ENCODE assay signal across 9 cellular contexts in the genomic region with DNA sequence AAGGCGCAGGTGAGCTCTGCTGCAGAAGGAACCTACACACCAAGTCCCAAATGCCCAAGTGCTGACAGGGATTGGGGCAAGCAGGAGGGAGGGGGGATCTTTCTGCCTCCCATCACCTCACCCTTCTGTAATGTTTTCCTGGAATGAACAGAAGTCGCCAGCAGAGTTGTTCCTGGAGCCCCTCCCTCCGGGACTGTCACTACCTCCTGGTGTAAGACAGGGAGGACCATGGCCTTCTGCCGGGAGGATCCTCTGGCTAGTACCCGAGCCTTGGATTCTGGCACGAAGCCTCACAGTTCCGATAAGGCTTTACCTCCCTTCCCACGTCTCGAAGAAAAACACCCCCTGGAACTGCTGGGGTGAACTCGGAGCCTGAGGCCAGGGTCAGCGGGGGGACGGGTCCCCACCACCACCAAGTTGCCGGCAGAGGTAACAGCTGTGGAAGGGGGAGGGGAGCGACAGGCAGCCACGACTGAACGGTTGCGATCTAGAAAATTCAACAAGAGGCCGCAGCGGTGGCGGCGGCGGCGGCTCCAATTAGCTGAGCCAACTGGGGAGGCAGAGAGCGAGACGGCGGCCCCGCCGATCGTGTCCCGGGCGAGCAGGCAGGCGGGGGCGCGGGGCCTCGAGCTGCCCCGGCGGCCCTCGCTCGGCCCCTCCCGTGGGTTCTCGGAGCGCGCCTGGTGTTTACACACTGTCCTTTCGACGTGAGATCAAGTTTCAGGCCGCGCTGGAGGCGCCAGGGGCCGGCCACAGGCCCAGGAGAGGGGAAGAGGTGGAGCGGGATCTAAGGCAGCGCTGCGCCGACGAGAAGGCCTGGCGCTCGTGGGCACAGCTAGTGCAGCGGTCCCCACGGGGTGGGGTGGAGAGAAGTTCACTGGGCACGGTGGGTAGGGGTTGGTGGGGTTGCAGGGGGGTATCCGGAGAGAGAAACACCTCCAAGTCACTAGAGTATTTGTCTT. TPM values are rescaled to one million over a fixed set of nuclear protein-coding genes. Genes with fewer than 3 reads are reported as not detected.
A peak's percentile ranks its signal among the peaks of the same experiment; 100 is the strongest.
DNase-seq lines count a peak whose midpoint lies in the region; ATAC-seq, FAIRE-seq and TF ChIP-seq lines count a peak whose summit lies in the region.
"Had no signal": no experiment of that assay in that cellular context is flagged by ENCODE, and none has a peak within 500 bp of the region (broad histone marks: within the 10 kb centered on the region; RNA-seq: fewer than 3 reads in every experiment).

No MANE protein-coding gene starts in this region.

- no peak overlapping the region for H3K27ac Mint-ChIP-seq in MCF 10A (ENCODE audit: low read depth, unreplicated experiment)

- H3K79me2 ChIP-seq in PC-9 (ENCODE audit: low read depth): no peaks in the 10 kb centered on the region
- H3K79me2 ChIP-seq in HepG2 (ENCODE audit: insufficient read depth, low read length): no peaks in the 10 kb centered on the region

- no peak overlapping the region for H2AFZ ChIP-seq in PC-9
- no peak overlapping the region for H2AFZ ChIP-seq in HepG2 (ENCODE audit: low read length)

- TF ChIP-seq POLR2A in breast epithelium (IDR thresholded peaks at IDR 0.05) (no peak), HepG2 (IDR thresholded peaks at IDR 0.05; ENCODE audit: insufficient read depth in 1 of 2, low read depth in 2 of 2, low read length in 2 of 2) (no peak)

- H3K36me3 ChIP-seq in breast epithelium (no peaks in the 10 kb centered on the region), PC-9 (ENCODE audit: low read depth) (no peaks in the 10 kb centered on the region), HepG2 (replicated peaks in 1 of 2; ENCODE audit: control insufficient read depth in 1 of 2, insufficient read depth in 2 of 2, low read length in 2 of 2) (no peaks in the 10 kb centered on the region), thoracic aorta (no peaks in the 10 kb centered on the region), A673 (ENCODE audit: insufficient read depth, low read length, poor library complexity, severe bottlenecking) (no peaks in the 10 kb centered on the region), MG63 (no peaks in the 10 kb centered on the region)

- no peaks in the 10 kb centered on the region for H3F3A ChIP-seq in PC-9 (ENCODE audit: insufficient read depth, low read depth)

- H3K4me1 ChIP-seq in breast epithelium: no peaks in the 10 kb centered on the region
- H3K4me1 ChIP-seq in PC-9 (replicated peaks; ENCODE audit: insufficient read depth): no peaks in the 10 kb centered on the region
- H3K4me1 ChIP-seq in HepG2 (ENCODE audit: insufficient read depth, low read length): peaks cover 47% of the 10 kb centered on the region
- H3K4me1 ChIP-seq in thoracic aorta (ENCODE audit: control insufficient read depth in 1 of 2, low read depth in 2 of 2): peaks cover 0 to 7% of the 10 kb centered on the region in 2 donors
- H3K4me1 ChIP-seq in A673 (ENCODE audit: insufficient read depth, low read length, poor library complexity, severe bottlenecking): peaks cover 63% of the 10 kb centered on the region

- TF ChIP-seq RAD21 in HepG2 (CRISPR knock-in tag; IDR thresholded peaks at IDR 0.05): no peak

- H3K9me3 Mint-ChIP-seq in MCF 10A (ENCODE audit: unreplicated experiment): no peaks in the 10 kb centered on the region

- no peaks in the 10 kb centered on the region for H3K9me2 ChIP-seq in PC-9 (ENCODE audit: insufficient read depth)

- no peaks in the 10 kb centered on the region for H3K27me3 Mint-ChIP-seq in MCF 10A (ENCODE audit: insufficient read depth, unreplicated experiment)

- intact Hi-C loops in MCF 10A (cut with micrococcal nuclease) (loop anchor here (2.0 to 10.0 kb wide), 4 partner anchors 54 to 421 kb away; partner anchors contain the start of gene BCOR), breast epithelium (cut with DNase I; ENCODE audit: low total_unique reads) (no loop called here), PC-9 (cut with micrococcal nuclease; ENCODE audit: unreplicated experiment) (loop anchor here (5.0 kb wide), 1 partner anchor 44 kb away; no protein-coding TSS in a partner anchor), HepG2 (cut with micrococcal nuclease; ENCODE audit: unreplicated experiment) (no loop called here), A673 (cut with micrococcal nuclease; ENCODE audit: unreplicated experiment) (no loop called here), head of caudate nucleus (cut with DNase I) (loop anchor here (5.0 to 10.0 kb wide), 3 partner anchors 44 to 337 kb away; no protein-coding TSS in a partner anchor)

- in situ Hi-C loops in HepG2 (cut with HindIII; ENCODE audit: extremely low pct_ligation_motif_present, low pct_unique_long_range_greater_than_20kb): loop anchor here (5.0 kb wide), 2 partner anchors 44 to 139 kb away; no protein-coding TSS in a partner anchor

- H3K4me3 Mint-ChIP-seq in MCF 10A (ENCODE audit: unreplicated experiment): peak overlapping the region; percentile 40

- H3K27me3 ChIP-seq in breast epithelium (peaks cover 0 to 99% of the 10 kb centered on the region in 2 donors), PC-9 (ENCODE audit: insufficient read depth, low read depth) (no peaks in the 10 kb centered on the region), HepG2 (ENCODE audit: control insufficient read depth in 1 of 2, insufficient read depth in 2 of 2, low read length in 2 of 2) (no peaks in the 10 kb centered on the region), thoracic aorta (replicated peaks; ENCODE audit: insufficient read depth) (no peaks in the 10 kb centered on the region), A673 (replicated peaks; ENCODE audit: insufficient read depth, low read depth, low read length, poor library complexity) (no peaks in the 10 kb centered on the region), MG63 (no peaks in the 10 kb centered on the region)

- no peak overlapping the region for H3K9ac ChIP-seq in HepG2 (ENCODE audit: insufficient read depth, low read depth, low read length)

- TF ChIP-seq EP300 in HepG2 (IDR thresholded peaks at IDR 0.05; ENCODE audit: low read depth in 2 of 2, low read length in 2 of 2) (no peak), HepG2 (CRISPR knock-in tag; IDR thresholded peaks at IDR 0.05; ENCODE audit: borderline replicate concordance) (no peak; the same call in 1 of the 2 replicates)

- CTCF ChIA-PET in MCF 10A (lab: Yijun Ruan, JAX) (no interaction called here), PC-9 (lab: Charles Lee) (no interaction called here), HepG2 (lab: Yijun Ruan, JAX; ENCODE audit: low intra/inter-chr PET ratio, low total read pairs) (no interaction called here), A673 (lab: Charles Lee) (interaction anchor here (0.6 kb wide), 1 partner anchor 72 kb away, joined by 5 read pairs; no protein-coding TSS in a partner anchor)

- H3K4me3 ChIP-seq in breast epithelium (no peak overlapping the region), PC-9 (peak overlapping the region; percentile 51; the same call in 1 of the 2 replicates), HepG2 (replicated peaks in 1 of 3; ENCODE audit: insufficient read depth in 1 of 3, low read depth in 2 of 3, low read length in 3 of 3) (no peak overlapping the region), thoracic aorta (peak overlapping the region; percentile 74), A673 (ENCODE audit: low read depth, low read length, poor library complexity, severe bottlenecking) (no peak overlapping the region), MG63 (no peak overlapping the region)

- no TSS peak for BruUV-seq in MCF 10A (replicated peaks; lab: Mats Ljungman, UMichigan)
- no TSS peak for BruUV-seq in PC-9 (replicated peaks; lab: Mats Ljungman, UMichigan)
- BruUV-seq in HepG2 (replicated peaks; lab: Mats Ljungman, UMichigan): no TSS peak
- BruUV-seq in A673 (replicated peaks; lab: Mats Ljungman, UMichigan): no TSS peak

- peak overlapping the region; percentile 69 for H3K4me2 ChIP-seq in PC-9
- no peak overlapping the region for H3K4me2 ChIP-seq in HepG2 (ENCODE audit: low read depth, low read length)

- no peak for FAIRE-seq in HepG2 (lab: Jason Lieb, UNC)

- DNase-seq in MCF 10A (ENCODE audit: unreplicated experiment) (no peak), breast epithelium (ENCODE audit: low spot score in 2 of 2) (no peak), PC-9 (no peak), HepG2 (ENCODE audit: low spot score) (no peak), thoracic aorta (ENCODE audit: low spot score) (no peak), A673 (ENCODE audit: low spot score) (no peak), head of caudate nucleus (no peak), MG63 (no peak)
- DNase-seq: NCI-H1930 had no signal

- POLR2A ChIA-PET in MCF 10A (lab: Yijun Ruan, JAX): interaction anchor here (0.6 kb wide), 1 partner anchor 770 kb away, joined by 3 read pairs; no protein-coding TSS in a partner anchor
- POLR2A ChIA-PET in PC-9 (lab: Charles Lee; ENCODE audit: unreplicated experiment): no interaction called here
- POLR2A ChIA-PET in HepG2 (lab: Yijun Ruan, JAX): interaction anchor here (1.2 kb wide), 1 partner anchor 26 kb away, joined by 3 read pairs; no protein-coding TSS in a partner anchor
- POLR2A ChIA-PET in A673 (lab: Charles Lee; ENCODE audit: low non-redundant PET): interaction anchor here (0.5 kb wide), 1 partner anchor 44 kb away, joined by 6 read pairs; no protein-coding TSS in a partner anchor

- no peaks in the 10 kb centered on the region for H3K36me3 Mint-ChIP-seq in MCF 10A (ENCODE audit: insufficient read depth, unreplicated experiment)

- H3K27ac ChIP-seq in breast epithelium (no peak overlapping the region), PC-9 (no peak overlapping the region), HepG2 (ENCODE audit: extremely low read length, insufficient read depth, low read length) (no peak overlapping the region), thoracic aorta (peak overlapping the region in 1 of 2 donors; percentile 66), A673 (ENCODE audit: low read depth, low read length, poor library complexity, severe bottlenecking) (no peak overlapping the region)

- no peaks in the 10 kb centered on the region for H3K4me1 Mint-ChIP-seq in MCF 10A (ENCODE audit: insufficient read depth, unreplicated experiment)

- TF ChIP-seq CTCF in MCF 10A (IDR thresholded peaks at IDR 0.05; ENCODE audit: unreplicated experiment) (no peak), breast epithelium (IDR thresholded peaks at IDR 0.05) (no peak), PC-9 (conservative IDR thresholded peaks at IDR 0.05) (no peak), HepG2 (CRISPR knock-in tag; IDR thresholded peaks at IDR 0.05) (no peak), thoracic aorta (IDR thresholded peaks at IDR 0.05) (no peak), A673 (conservative IDR thresholded peaks at IDR 0.05; ENCODE audit: low read depth, low read length) (no peak)

- ATAC-seq in HepG2: no peak
- ATAC-seq in thoracic aorta (ENCODE audit: insufficient number of reproducible peaks, low FRiP score, low read depth): no peak

- H4K20me1 ChIP-seq in PC-9 (ENCODE audit: insufficient read depth) (no peaks in the 10 kb centered on the region), HepG2 (ENCODE audit: insufficient read depth, low read length) (no peaks in the 10 kb centered on the region)

- 94% methylated on average over 41 of the region's 60 CpGs for WGBS in HepG2 (ENCODE audit: low lambda C conversion rate)

- H3K9me3 ChIP-seq in breast epithelium: no peaks in the 10 kb centered on the region
- H3K9me3 ChIP-seq in PC-9 (ENCODE audit: insufficient read depth, low read depth): no peaks in the 10 kb centered on the region
- no peaks in the 10 kb centered on the region for H3K9me3 ChIP-seq in HepG2 (ENCODE audit: low read length)
- no peaks in the 10 kb centered on the region for H3K9me3 ChIP-seq in thoracic aorta
- H3K9me3 ChIP-seq in A673 (ENCODE audit: low read depth, low read length, poor library complexity, severe bottlenecking): no peaks in the 10 kb centered on the region
- H3K9me3 ChIP-seq in MG63: no peaks in the 10 kb centered on the region

RNA-seq across cellular contexts. Expression of gene BCOR, which starts 53.7 kb away (rescaled TPM):
- 7.5 and 12.0 TPM in 2 replicates for total RNA-seq in MCF 10A (2022)
- total RNA-seq in breast epithelium: 10 to 100 TPM; 11.7 to 28.1 (median 27.9) TPM
- total RNA-seq in PC-9 (2021): 0.68 and 1.5 TPM in 2 replicates
- 15.2 and 18.6 TPM in 2 replicates for total RNA-seq in HepG2 (2016; rRNA removed; fragmentation: Illumina TruSeq; extraction: Trizol)
- 3.2 and 4.8 TPM in 2 replicates for total RNA-seq in HepG2 (2016; cell fraction: cytosol; rRNA removed; fragmentation: Illumina TruSeq; extraction: Trizol; ENCODE audit: low read depth)
- total RNA-seq in HepG2 (2016; cell fraction: insoluble cytoplasmic fraction; rRNA removed; fragmentation: Illumina TruSeq; extraction: Trizol): 13.9 and 15.9 TPM in 2 replicates
- total RNA-seq in HepG2 (2016; cell fraction: membrane; rRNA removed; fragmentation: Illumina TruSeq; extraction: Trizol): 7.4 and 7.6 TPM in 2 replicates
- total RNA-seq in HepG2 (2016; cell fraction: nucleus; rRNA removed; fragmentation: Illumina TruSeq; extraction: Trizol): 18.8 and 25.8 TPM in 2 replicates
- 14.3 and 15.2 TPM in 2 replicates for polyA plus RNA-seq in HepG2 (2011; rRNA removed)
- polyA plus RNA-seq in HepG2 (2011; cell fraction: cytosol; rRNA removed): 11.5 and 13.8 TPM in 2 replicates
- polyA plus RNA-seq in HepG2 (2011; cell fraction: nucleus; rRNA removed): 30.4 and 30.6 TPM in 2 replicates
- polyA plus RNA-seq in HepG2 (2012): 27.3 and 29.3 TPM in 2 replicates
- polyA plus RNA-seq in HepG2 (2016; cell fraction: cytosol; fragmentation: Illumina TruSeq; extraction: Trizol; ENCODE audit: low read depth): 1.2 and 1.3 TPM in 2 replicates
- polyA plus RNA-seq in HepG2 (2016; cell fraction: insoluble cytoplasmic fraction; fragmentation: Illumina TruSeq; extraction: Trizol; ENCODE audit: low read depth): 17.4 and 18.4 TPM in 2 replicates
- polyA plus RNA-seq in HepG2 (2016; cell fraction: membrane; fragmentation: Illumina TruSeq; extraction: Trizol; ENCODE audit: low read depth): 1.3 and 1.9 TPM in 2 replicates
- polyA plus RNA-seq in HepG2 (2016; cell fraction: nucleus; fragmentation: Illumina TruSeq; extraction: Trizol; ENCODE audit: insufficient read depth, low read depth): 27.4 and 28.9 TPM in 2 replicates
- polyA minus RNA-seq in HepG2 (2011; rRNA and poly(A)+ RNA removed; ENCODE audit: low replicate concordance): 18.3 and 32.5 TPM in 2 replicates
- polyA minus RNA-seq in HepG2 (2011; cell fraction: cytosol; rRNA and poly(A)+ RNA removed): 40.3 and 40.4 TPM in 2 replicates
- 31.8 TPM in 2 replicates for polyA minus RNA-seq in HepG2 (2011; cell fraction: nucleus; rRNA and poly(A)+ RNA removed)
- 10 to 100 TPM; 28.6 to 30.7 TPM for total RNA-seq in thoracic aorta
- 58.8 and 59.0 TPM in 2 replicates for total RNA-seq in A673 (2021)
- total RNA-seq in MG63 (2014; rRNA removed; shearing (Covaris generic); ENCODE audit: low replicate concordance): 13.4 and 15.0 TPM in 2 replicates

Comparison
In these comparisons a context has a peak if more than half of its experiments do, and no peak if none do; other contexts are left out.
1. intact Hi-C loops: an anchor here in MCF 10A (2.0 to 10.0 kb wide), PC-9 (5.0 kb wide) and head of caudate nucleus (5.0 to 10.0 kb wide); none called in breast epithelium, HepG2 and A673.
2. H3K4me3 ChIP-seq: peak in PC-9 (single experiment) and thoracic aorta (single experiment); none in breast epithelium (0 of 3), HepG2 (0 of 3), A673 (single experiment) and MG63 (single experiment).